19 cellular contexts compared by ENCODE assay signal in genomic region chr14:22487401-22487800, GRCh38.
DNase-seq lines count a peak whose midpoint lies in the region; ATAC-seq and FAIRE-seq lines count a peak whose summit lies in the region.
"Had no signal": no experiment of that assay in that cellular context is flagged by ENCODE, and none has a peak within 500 bp of the region (broad histone marks: within the 10 kb centered on the region; RNA-seq: fewer than 3 reads in every experiment).

No MANE protein-coding gene starts in this region.

- H3K4me3 Mint-ChIP-seq in activated T-cell treated with anti-CD3 and anti-CD28 coated beads, Interleukin-2, amount 50 U/mL, for 72 hours, result peak overlapping the region; percentile 93 to 95
- H3K4me3 Mint-ChIP-seq in activated naive CD8-positive, alpha-beta T cell treated with anti-CD3 and anti-CD28 coated beads, Interleukin-2, amount 50 U/mL, for 24 hours, result peak overlapping the region; percentile 88
- peak overlapping the region; percentile 43 for H3K4me3 Mint-ChIP-seq in stimulated activated memory B cell treated with anti-CD40 and anti-IgM and Interleukin-4, amounts not matched to agents 10 μg/mL and 1 μg/mL and 100 μg/mL, for 72 hours

- no peak for DNase-seq in activated T-cell treated with anti-CD3 and anti-CD28 coated beads, Interleukin-2, amount 50 U/mL, for 72 hours
- no peak for DNase-seq in activated T-cell treated with anti-CD3 and anti-CD28 coated beads for 4 hours
- DNase-seq in NCI-H524 (lab: John Stamatoyannopoulos, UW), result peak; percentile 36 to 76
- DNase-seq in activated naive CD8-positive, alpha-beta T cell treated with anti-CD3 and anti-CD28 coated beads, Interleukin-2, amount 50 U/mL, for 24 hours, result no peak
- no peak for DNase-seq in frontal cortex (ENCODE audit: low spot score in 2 of 2)
- DNase-seq in GM03348 (ENCODE audit: low spot score), result no peak
- DNase-seq: activated CD4-positive, CD25-positive, alpha-beta regulatory T cell treated with anti-CD3 and anti-CD28 coated beads, Interleukin-2, amount 50 U/mL, for 72 hours; central memory CD4-positive, alpha-beta T cell; DMS53; foreskin melanocyte; Kasumi-1; lower lobe of right lung; NCI-H1436 treated with DMSO at 0.1 percent for 48 hours; NCI-H345; sigmoid colon; stimulated activated naive CD4-positive, alpha-beta T cell treated with Interleukin-2 at 50 U/mL for 16 hours; SW 1271 had no signal

- no peaks in the 10 kb centered on the region for H3K9me3 Mint-ChIP-seq in activated T-cell treated with anti-CD3 and anti-CD28 coated beads, Interleukin-2, amount 50 U/mL, for 72 hours
- H3K9me3 Mint-ChIP-seq in activated naive CD8-positive, alpha-beta T cell treated with anti-CD3 and anti-CD28 coated beads, Interleukin-2, amount 50 U/mL, for 24 hours, result no peaks in the 10 kb centered on the region
- no peaks in the 10 kb centered on the region for H3K9me3 Mint-ChIP-seq in stimulated activated memory B cell treated with anti-CD40 and anti-IgM and Interleukin-4, amounts not matched to agents 10 μg/mL and 1 μg/mL and 100 μg/mL, for 72 hours

- FAIRE-seq in frontal cortex (lab: Jason Lieb, UNC), result no peak

- H3K4me1 Mint-ChIP-seq in activated T-cell treated with anti-CD3 and anti-CD28 coated beads, Interleukin-2, amount 50 U/mL, for 72 hours (ENCODE audit: low read depth), result peaks cover 11% of the 10 kb centered on the region
- H3K4me1 Mint-ChIP-seq in activated naive CD8-positive, alpha-beta T cell treated with anti-CD3 and anti-CD28 coated beads, Interleukin-2, amount 50 U/mL, for 24 hours, result peaks cover 55% of the 10 kb centered on the region
- peaks cover 97% of the 10 kb centered on the region for H3K4me1 Mint-ChIP-seq in stimulated activated memory B cell treated with anti-CD40 and anti-IgM and Interleukin-4, amounts not matched to agents 10 μg/mL and 1 μg/mL and 100 μg/mL, for 72 hours

- peak overlapping the region; percentile 93 for H3K27ac Mint-ChIP-seq in activated T-cell treated with anti-CD3 and anti-CD28 coated beads, Interleukin-2, amount 50 U/mL, for 72 hours
- H3K27ac Mint-ChIP-seq in activated naive CD8-positive, alpha-beta T cell treated with anti-CD3 and anti-CD28 coated beads, Interleukin-2, amount 50 U/mL, for 24 hours, result peak overlapping the region; percentile 95
- H3K27ac Mint-ChIP-seq in stimulated activated memory B cell treated with anti-CD40 and anti-IgM and Interleukin-4, amounts not matched to agents 10 μg/mL and 1 μg/mL and 100 μg/mL, for 72 hours, result peak overlapping the region; percentile 98

- H3K36me3 Mint-ChIP-seq in activated T-cell treated with anti-CD3 and anti-CD28 coated beads, Interleukin-2, amount 50 U/mL, for 72 hours (ENCODE audit: insufficient read depth in 2 of 2), result peaks cover 20 to 26% of the 10 kb centered on the region in 2 donors
- peaks cover 42% of the 10 kb centered on the region for H3K36me3 Mint-ChIP-seq in activated naive CD8-positive, alpha-beta T cell treated with anti-CD3 and anti-CD28 coated beads, Interleukin-2, amount 50 U/mL, for 24 hours (ENCODE audit: low read depth)
- no peaks in the 10 kb centered on the region for H3K36me3 Mint-ChIP-seq in stimulated activated memory B cell treated with anti-CD40 and anti-IgM and Interleukin-4, amounts not matched to agents 10 μg/mL and 1 μg/mL and 100 μg/mL, for 72 hours

- H3K27me3 Mint-ChIP-seq in activated T-cell treated with anti-CD3 and anti-CD28 coated beads, Interleukin-2, amount 50 U/mL, for 72 hours (ENCODE audit: low read depth), result no peaks in the 10 kb centered on the region
- no peaks in the 10 kb centered on the region for H3K27me3 Mint-ChIP-seq in activated naive CD8-positive, alpha-beta T cell treated with anti-CD3 and anti-CD28 coated beads, Interleukin-2, amount 50 U/mL, for 24 hours
- no peaks in the 10 kb centered on the region for H3K27me3 Mint-ChIP-seq in stimulated activated memory B cell treated with anti-CD40 and anti-IgM and Interleukin-4, amounts not matched to agents 10 μg/mL and 1 μg/mL and 100 μg/mL, for 72 hours

- no peak for ATAC-seq in activated T-cell treated with anti-CD3 and anti-CD28 coated beads, Interleukin-2, amount 50 U/mL, for 72 hours (replicated peaks in 1 of 2)
- no peak for ATAC-seq in activated naive CD8-positive, alpha-beta T cell treated with anti-CD3 and anti-CD28 coated beads, Interleukin-2, amount 50 U/mL, for 24 hours
- ATAC-seq in stimulated activated memory B cell treated with anti-CD40 and anti-IgM and Interleukin-4, amounts not matched to agents 10 μg/mL and 1 μg/mL and 100 μg/mL, for 72 hours, result no peak
- ATAC-seq in HG03175 (IDR thresholded peaks at IDR 0.05; ENCODE audit: unreplicated experiment), result no peak
- ATAC-seq: lower lobe of right lung had no signal

Comparison
In these comparisons a context has a peak if more than half of its experiments do, and no peak if none do; other contexts are left out.
1. DNase-seq: peak in NCI-H524 (2 of 2); none in activated T-cell treated with anti-CD3 and anti-CD28 coated beads, Interleukin-2, amount 50 U/mL, for 72 hours (0 of 2), activated T-cell treated with anti-CD3 and anti-CD28 coated beads for 4 hours (single experiment), activated naive CD8-positive, alpha-beta T cell treated with anti-CD3 and anti-CD28 coated beads, Interleukin-2, amount 50 U/mL, for 24 hours (single experiment), frontal cortex (0 of 2) and GM03348 (single experiment).
2. H3K4me3 Mint-ChIP-seq: peak in every context shown above with its lines; median percentile 94 in activated T-cell treated with anti-CD3 and anti-CD28 coated beads, Interleukin-2, amount 50 U/mL, for 72 hours; 88 in activated naive CD8-positive, alpha-beta T cell treated with anti-CD3 and anti-CD28 coated beads, Interleukin-2, amount 50 U/mL, for 24 hours; 43 in stimulated activated memory B cell treated with anti-CD40 and anti-IgM and Interleukin-4, amounts not matched to agents 10 μg/mL and 1 μg/mL and 100 μg/mL, for 72 hours.
3. Peak in every context shown above with its lines, with median percentiles within 50 percentile points of each other: H3K27ac Mint-ChIP-seq.